In genomic region chr1:167171286-167171929, GRCh38 we compare ENCODE assay signal across 19 cellular contexts. TPM values are rescaled to one million over a fixed set of nuclear protein-coding genes. Genes with fewer than 3 reads are reported as not detected.
DNase-seq lines count a peak whose midpoint lies in the region; ATAC-seq and TF ChIP-seq lines count a peak whose summit lies in the region.
"Had no signal": no experiment of that assay in that cellular context is flagged by ENCODE, and none has a peak within 500 bp of the region (broad histone marks: within the 10 kb centered on the region; RNA-seq: fewer than 3 reads in every experiment).

No MANE protein-coding gene starts in this region.

- intact Hi-C loops in PC-3 (cut with micrococcal nuclease): no loop called here

- H3K4me1 Mint-ChIP-seq in immature natural killer cell: no peaks in the 10 kb centered on the region
- H3K4me1 Mint-ChIP-seq: activated CD4-positive, alpha-beta T cell treated with anti-CD3 and anti-CD28 coated beads, Interleukin-2, amount 10 ng/mL, durations not matched to agents 7 days and 5 days; activated naive CD8-positive, alpha-beta T cell treated with anti-CD3 and anti-CD28 coated beads, Interleukin-2, amount 50 U/mL, for 24 hours had no signal

- no peak overlapping the region for H3K27ac ChIP-seq in PC-3 (ENCODE audit: low read length)
- H3K27ac ChIP-seq: lower lobe of right lung, thoracic aorta had no signal

- H3K27me3 Mint-ChIP-seq in immature natural killer cell (ENCODE audit: low read depth in 3 of 3): peaks cover 2 to 11% (median 10%) of the 10 kb centered on the region in 3 donors

- DNase-seq in Ammon's horn (ENCODE audit: low spot score) (peak; percentile 6), PC-3 (peak; percentile 44), cardiac fibroblast (ENCODE audit: low read depth in 2 of 2) (peak; percentile 8 to 21), kidney epithelial cell (ENCODE audit: low read depth) (peak; percentile 25), immature natural killer cell (no peak), SK-N-DZ (ENCODE audit: low spot score) (no peak)
- DNase-seq in activated CD4-positive, alpha-beta T cell treated with anti-CD3 and anti-CD28 coated beads, Interleukin-2, amount 50 U/mL, for 4 hours: no peak
- DNase-seq: activated CD4-positive, alpha-beta T cell treated with anti-CD3 and anti-CD28 coated beads, Interleukin-2, amount 10 ng/mL, durations not matched to agents 7 days and 5 days; activated naive CD8-positive, alpha-beta T cell treated with anti-CD3 and anti-CD28 coated beads, Interleukin-2, amount 50 U/mL, for 24 hours; activated T-cell treated with anti-CD3 and anti-CD28 coated beads, Interleukin-2, amount 50 U/mL, for 24 hours; cortex of kidney; hippocampal formation; lower lobe of right lung; nephron progenitor cell; stimulated activated CD4-positive, alpha-beta T cell treated with anti-CD3 and anti-CD28 coated beads, Interleukin-2, amount 100 ng/mL, for 24 hours; stimulated activated CD8-positive, alpha-beta memory T cell treated with anti-CD3 and anti-CD28 coated beads, Interleukin-4, amount 100 ng/mL, for 48 hours had no signal

- H3K4me3 Mint-ChIP-seq in immature natural killer cell: no peak overlapping the region
- H3K4me3 Mint-ChIP-seq: activated CD4-positive, alpha-beta T cell treated with anti-CD3 and anti-CD28 coated beads, Interleukin-2, amount 10 ng/mL, durations not matched to agents 7 days and 5 days; activated naive CD8-positive, alpha-beta T cell treated with anti-CD3 and anti-CD28 coated beads, Interleukin-2, amount 50 U/mL, for 24 hours; activated T-cell treated with anti-CD3 and anti-CD28 coated beads, Interleukin-2, amount 50 U/mL, for 24 hours; nephron progenitor cell had no signal

- no peak overlapping the region for H2AFZ ChIP-seq in PC-3 (ENCODE audit: low read length)

- no peaks in the 10 kb centered on the region for H3K27me3 ChIP-seq in PC-3 (ENCODE audit: low read length)
- no peaks in the 10 kb centered on the region for H3K27me3 ChIP-seq in kidney epithelial cell (ENCODE audit: control insufficient read depth, insufficient read depth, low read length)

- H3K4me1 ChIP-seq in PC-3 (ENCODE audit: insufficient read depth, low read length): peaks cover 27% of the 10 kb centered on the region
- H3K4me1 ChIP-seq: lower lobe of right lung had no signal

- CTCF ChIA-PET in PC-3 (lab: Charles Lee): no interaction called here

- no peak overlapping the region for H3K4me3 ChIP-seq in PC-3 (ENCODE audit: low read length)
- no peak overlapping the region for H3K4me3 ChIP-seq in cardiac fibroblast (replicated peaks in 1 of 2; ENCODE audit: low read depth in 2 of 2, low read length in 2 of 2)
- no peak overlapping the region for H3K4me3 ChIP-seq in kidney epithelial cell (ENCODE audit: low read depth, low read length)
- H3K4me3 ChIP-seq: lower lobe of right lung, thoracic aorta had no signal

- H3K9me2 ChIP-seq in PC-3 (replicated peaks; ENCODE audit: low read length): no peaks in the 10 kb centered on the region

- H3K36me3 Mint-ChIP-seq in immature natural killer cell: no peaks in the 10 kb centered on the region

- TF ChIP-seq CTCF in PC-3 (conservative IDR thresholded peaks at IDR 0.05; ENCODE audit: low read depth, low read length) (no peak), cardiac fibroblast (IDR thresholded peaks at IDR 0.05; ENCODE audit: low read depth, low read length) (no peak), kidney epithelial cell (IDR thresholded peaks at IDR 0.05; ENCODE audit: insufficient read depth, low read length, poor library complexity, severe bottlenecking) (peak; percentile 4)

- POLR2A ChIA-PET in PC-3 (lab: Charles Lee; ENCODE audit: unreplicated experiment): no interaction called here

- H3K9me3 Mint-ChIP-seq in immature natural killer cell: peaks cover 0 to 2% (median 0%) of the 10 kb centered on the region in 6 donors
- H3K9me3 Mint-ChIP-seq: activated T-cell treated with anti-CD3 and anti-CD28 coated beads, Interleukin-2, amount 50 U/mL, for 24 hours had no signal

- no peak overlapping the region for H3K4me2 ChIP-seq in PC-3 (ENCODE audit: low read length)

- H3F3A ChIP-seq in PC-3 (ENCODE audit: low read length, unreplicated experiment): no peaks in the 10 kb centered on the region

- BruUV-seq in PC-3 (replicated peaks; lab: Mats Ljungman, UMichigan): no TSS peak

- no peaks in the 10 kb centered on the region for H3K9me3 ChIP-seq in PC-3 (ENCODE audit: low read length)
- H3K9me3 ChIP-seq: lower lobe of right lung, thoracic aorta had no signal

- no peaks in the 10 kb centered on the region for H3K79me2 ChIP-seq in PC-3 (ENCODE audit: low read length)

- no peaks in the 10 kb centered on the region for H3K36me3 ChIP-seq in PC-3 (ENCODE audit: low read depth, low read length)
- no peaks in the 10 kb centered on the region for H3K36me3 ChIP-seq in kidney epithelial cell (ENCODE audit: control insufficient read depth, insufficient read depth, low read length)
- H3K36me3 ChIP-seq: lower lobe of right lung, thoracic aorta had no signal

- no peak overlapping the region for H3K27ac Mint-ChIP-seq in immature natural killer cell
- H3K27ac Mint-ChIP-seq: activated CD4-positive, alpha-beta T cell treated with anti-CD3 and anti-CD28 coated beads, Interleukin-2, amount 10 ng/mL, durations not matched to agents 7 days and 5 days; activated naive CD8-positive, alpha-beta T cell treated with anti-CD3 and anti-CD28 coated beads, Interleukin-2, amount 50 U/mL, for 24 hours; activated T-cell treated with anti-CD3 and anti-CD28 coated beads, Interleukin-2, amount 50 U/mL, for 24 hours had no signal

- no peaks in the 10 kb centered on the region for H4K20me1 ChIP-seq in PC-3 (ENCODE audit: low read length)

- ATAC-seq in PC-3: peak; percentile 64; the same call in 1 of the 2 replicates
- ATAC-seq in HG02973 (IDR thresholded peaks at IDR 0.05; ENCODE audit: unreplicated experiment): no peak
- ATAC-seq: activated naive CD8-positive, alpha-beta T cell treated with anti-CD3 and anti-CD28 coated beads, Interleukin-2, amount 50 U/mL, for 24 hours; lower lobe of right lung; Right ventricle myocardium inferior had no signal

- no peak overlapping the region for H3K9ac ChIP-seq in PC-3 (ENCODE audit: low read length)

RNA-seq across cellular contexts. Expression of gene POU2F1, which starts 49.3 kb away (rescaled TPM):
- 8.7 and 17.9 TPM in 2 replicates for total RNA-seq in PC-3 (2014; rRNA removed)
- total RNA-seq in kidney epithelial cell: 8.4 and 9.8 TPM in 2 replicates
- 1 to 10 TPM in 2 of 3 donors, under 1 TPM in 1; 0.70 to 8.7 (median 4.4) TPM for polyA plus RNA-seq in immature natural killer cell
- polyA plus RNA-seq in SK-N-DZ (2014; cell fraction: cytosol; rRNA removed): 9.5 and 11.5 TPM in 2 replicates
- 5.9 and 9.3 TPM in 2 replicates for polyA plus RNA-seq in SK-N-DZ (2014; cell fraction: nucleus; rRNA removed)

Comparison
In these comparisons a context has a peak if more than half of its experiments do, and no peak if none do; other contexts are left out.
1. DNase-seq: peak in Ammon's horn (single experiment), PC-3 (single experiment), cardiac fibroblast (2 of 2) and kidney epithelial cell (single experiment); none in immature natural killer cell (0 of 3), SK-N-DZ (single experiment) and activated CD4-positive, alpha-beta T cell treated with anti-CD3 and anti-CD28 coated beads, Interleukin-2, amount 50 U/mL, for 4 hours (0 of 2).